Comparison of ENCODE assay signal across 8 cellular contexts in genomic region chr2:23199115-23199918, GRCh38.
DNase-seq lines count a peak whose midpoint lies in the region; ATAC-seq and TF ChIP-seq lines count a peak whose summit lies in the region.

No MANE protein-coding gene starts in this region.

- DNase-seq in SHP77 (lab: John Stamatoyannopoulos, UW) (peak; percentile 2 to 6), SHP77 treated with DMSO at 0.1 percent for 48 hours (lab: John Stamatoyannopoulos, UW) (no peak), adipocyte (ENCODE audit: low read depth) (peak; percentile 45), osteoblast (ENCODE audit: insufficient read length, low spot score, missing footprints) (no peak), anterior cingulate cortex (lab: John Stamatoyannopoulos, UW) (no peak), Right ventricle myocardium inferior (ENCODE audit: missing footprints) (no peak)

- no peak overlapping the region for H2AFZ ChIP-seq in osteoblast (ENCODE audit: low read length)

- peaks cover 2% of the 10 kb centered on the region for H3K4me1 ChIP-seq in adipocyte (ENCODE audit: control insufficient read depth, insufficient read depth, low read length)
- no peaks in the 10 kb centered on the region for H3K4me1 ChIP-seq in osteoblast (ENCODE audit: insufficient read depth, low read length)

- intact Hi-C loops in Right ventricle myocardium inferior (cut with DNase I): no loop called here

- H3K4me3 ChIP-seq in adipocyte (ENCODE audit: low read length): no peak overlapping the region
- H3K4me3 ChIP-seq in osteoblast (ENCODE audit: insufficient read depth, low read length): no peak overlapping the region

- no peaks in the 10 kb centered on the region for H3K36me3 ChIP-seq in adipocyte (ENCODE audit: control insufficient read depth, insufficient read depth, low read length, severe bottlenecking)
- H3K36me3 ChIP-seq in osteoblast (ENCODE audit: insufficient read depth, low read length): no peaks in the 10 kb centered on the region

- ATAC-seq in activated CD4-positive, CD25-positive, alpha-beta regulatory T cell treated with anti-CD3 and anti-CD28 coated beads, Interleukin-2, amount 50 U/mL, for 24 hours: no peak
- no peak for ATAC-seq in Right ventricle myocardium inferior

- no peak overlapping the region for H3K4me2 ChIP-seq in osteoblast (ENCODE audit: insufficient read depth, low read length)

- H3K9me3 ChIP-seq in adipocyte (ENCODE audit: control insufficient read depth, low read length) (peaks cover 5% of the 10 kb centered on the region), osteoblast (ENCODE audit: low read depth, low read length) (no peaks in the 10 kb centered on the region)

- H3K27me3 ChIP-seq in adipocyte (replicated peaks; ENCODE audit: control insufficient read depth, insufficient read depth, low read length) (no peaks in the 10 kb centered on the region), osteoblast (ENCODE audit: insufficient read depth, low read length) (no peaks in the 10 kb centered on the region)

- no peak for TF ChIP-seq EP300 in Ishikawa (IDR thresholded peaks at IDR 0.05; ENCODE audit: borderline replicate concordance)

- H3K9ac ChIP-seq in adipocyte (ENCODE audit: low read length): no peak overlapping the region

- peak; percentile 62 for TF ChIP-seq CTCF in osteoblast (IDR thresholded peaks at IDR 0.05; ENCODE audit: extremely low read depth, low read depth, low read length)

- peak; percentile 46 for TF ChIP-seq RAD21 in Ishikawa (IDR thresholded peaks at IDR 0.05; ENCODE audit: low read depth)

- H3K27ac ChIP-seq in osteoblast (ENCODE audit: low read depth, low read length): no peak overlapping the region

- no peaks in the 10 kb centered on the region for H4K20me1 ChIP-seq in osteoblast (ENCODE audit: insufficient read depth, low read length)

- H3K79me2 ChIP-seq in osteoblast (ENCODE audit: insufficient read depth, low read length): no peaks in the 10 kb centered on the region

TF ChIP-seq in Ishikawa, 13 proteins besides CTCF, POLR2A, EP300 and RAD21:
- no peak for TF ChIP-seq MAX (IDR thresholded peaks at IDR 0.05)
- TF ChIP-seq EGR1 (IDR thresholded peaks at IDR 0.05): no peak
- TF ChIP-seq FOXM1 (IDR thresholded peaks at IDR 0.05; ENCODE audit: borderline replicate concordance, low read depth): no peak
- no peak for TF ChIP-seq ZBTB7A (IDR thresholded peaks at IDR 0.05; ENCODE audit: low read depth)
- TF ChIP-seq CREB1 (IDR thresholded peaks at IDR 0.05; ENCODE audit: low read depth): no peak
- no peak for TF ChIP-seq TEAD4 (IDR thresholded peaks at IDR 0.05)
- no peak for TF ChIP-seq YY1 (IDR thresholded peaks at IDR 0.05; ENCODE audit: low read depth)
- TF ChIP-seq CEBPB (IDR thresholded peaks at IDR 0.05): no peak
- no peak for TF ChIP-seq TCF12 (IDR thresholded peaks at IDR 0.05; ENCODE audit: low read depth)
- no peak for TF ChIP-seq REST (IDR thresholded peaks at IDR 0.05; ENCODE audit: low read depth)
- no peak for TF ChIP-seq USF1 (IDR thresholded peaks at IDR 0.05)
- TF ChIP-seq NFIC (IDR thresholded peaks at IDR 0.05): no peak
- no peak for TF ChIP-seq TAF1 (IDR thresholded peaks at IDR 0.05; ENCODE audit: low read depth)

Comparison
In these comparisons a context has a peak if more than half of its experiments do, and no peak if none do; other contexts are left out.
1. DNase-seq: peak in SHP77 (2 of 2) and adipocyte (single experiment); none in SHP77 treated with DMSO at 0.1 percent for 48 hours (single experiment), osteoblast (single experiment), anterior cingulate cortex (0 of 58) and Right ventricle myocardium inferior (single experiment).